Comparison of ENCODE assay signal across 10 cellular contexts in genomic region chr4:186685744-186686143, GRCh38. TPM values are rescaled to one million over a fixed set of nuclear protein-coding genes. Genes with fewer than 3 reads are reported as not detected.
DNase-seq lines count a peak whose midpoint lies in the region; ATAC-seq, FAIRE-seq and TF ChIP-seq lines count a peak whose summit lies in the region.
"Had no signal": no experiment of that assay in that cellular context is flagged by ENCODE, and none has a peak within 500 bp of the region (broad histone marks: within the 10 kb centered on the region; RNA-seq: fewer than 3 reads in every experiment).

No MANE protein-coding gene starts in this region.

- H3K27ac Mint-ChIP-seq in activated CD8-positive, alpha-beta memory T cell treated with anti-CD3 and anti-CD28 coated beads, Interleukin-2, amount 10 ng/mL, durations not matched to agents 7 days and 5 days, result no peak overlapping the region
- H3K27ac Mint-ChIP-seq: B cell had no signal

- no peak overlapping the region for H2AFZ ChIP-seq in IMR-90 (replicated peaks; ENCODE audit: low read length, poor library complexity)
- H2AFZ ChIP-seq in H1 (ENCODE audit: low read length), result no peak overlapping the region

- H3K4ac ChIP-seq in IMR-90 (ENCODE audit: low read depth, low read length), result peak overlapping the region; percentile 17; the same call in 1 of the 2 replicates
- H3K4ac ChIP-seq in H1 (replicated peaks; ENCODE audit: insufficient read length, low read depth, low read length), result no peak overlapping the region

- H2BK15ac ChIP-seq in IMR-90 (ENCODE audit: low read depth, low read length), result no peak overlapping the region
- H2BK15ac ChIP-seq in H1 (ENCODE audit: low read length), result no peak overlapping the region

- in situ Hi-C loops in IMR-90 (cut with MboI; ENCODE audit: low sequenced_read_pairs), result no loop called here

- peaks cover 2 to 63% of the 10 kb centered on the region in 2 experiments for H3K79me1 ChIP-seq in IMR-90 (ENCODE audit: low read depth in 1 of 2, low read length in 2 of 2)
- H3K79me1 ChIP-seq in H1 (ENCODE audit: low read depth, low read length), result peaks cover 7% of the 10 kb centered on the region; the same call in 1 of the 2 replicates

- H4K91ac ChIP-seq in IMR-90 (ENCODE audit: insufficient read depth, low read depth, low read length) (no peak overlapping the region), H1 (replicated peaks; ENCODE audit: insufficient read length, low read length) (no peak overlapping the region)

- H3K23ac ChIP-seq in IMR-90 (ENCODE audit: low read depth, low read length), result peak overlapping the region; percentile 5; the same call in 1 of the 2 replicates
- no peak overlapping the region for H3K23ac ChIP-seq in H1 (ENCODE audit: insufficient read length)

- H4K8ac ChIP-seq in IMR-90 (ENCODE audit: low read depth in 2 of 2, low read length in 2 of 2), result peak overlapping the region in 1 of 2 experiments; percentile 56; a peak in 2 of 4 replicates
- no peak overlapping the region for H4K8ac ChIP-seq in H1 (ENCODE audit: extremely low read depth, insufficient read depth, low read length)

- H3K4me3 Mint-ChIP-seq in activated CD8-positive, alpha-beta memory T cell treated with anti-CD3 and anti-CD28 coated beads, Interleukin-2, amount 10 ng/mL, durations not matched to agents 7 days and 5 days, result no peak overlapping the region
- H3K4me3 Mint-ChIP-seq: B cell had no signal

- no peaks in the 10 kb centered on the region for H3K27me3 Mint-ChIP-seq in activated CD8-positive, alpha-beta memory T cell treated with anti-CD3 and anti-CD28 coated beads, Interleukin-2, amount 10 ng/mL, durations not matched to agents 7 days and 5 days
- H3K27me3 Mint-ChIP-seq: B cell had no signal

- no TSS peak for BruUV-seq in IMR-90 (replicated peaks; lab: Mats Ljungman, UMichigan)

- FAIRE-seq in A549 (lab: Jason Lieb, UNC), result no peak
- no peak for FAIRE-seq in H1 (lab: Jason Lieb, UNC)

- H3K9ac ChIP-seq in IMR-90 (ENCODE audit: low read depth, low read length), result no peak overlapping the region
- no peak overlapping the region for H3K9ac ChIP-seq in H1 (replicated peaks in 1 of 4; ENCODE audit: extremely low read depth in 1 of 4, low read depth in 3 of 4, low read length in 3 of 4)

- H2BK5ac ChIP-seq in IMR-90 (ENCODE audit: low read depth, low read length, poor library complexity, severe bottlenecking) (peak overlapping the region; percentile 79), H1 (ENCODE audit: low read depth, low read length) (no peak overlapping the region)

- ATAC-seq in A549, result peak; percentile 81 to 82
- ATAC-seq in IMR-90 (ENCODE audit: low read depth), result peak; percentile 81
- peak; percentile 29 for ATAC-seq in left lobe of liver
- no peak for ATAC-seq in GM21717 (IDR thresholded peaks at IDR 0.05; ENCODE audit: unreplicated experiment)
- no peak for ATAC-seq in activated CD8-positive, alpha-beta memory T cell treated with anti-CD3 and anti-CD28 coated beads, Interleukin-2, amount 10 ng/mL, durations not matched to agents 7 days and 5 days

- no peak overlapping the region for H2AK5ac ChIP-seq in IMR-90 (ENCODE audit: low read depth, low read length)
- H2AK5ac ChIP-seq in H1 (ENCODE audit: low read depth, low read length), result no peak overlapping the region

- TF ChIP-seq POLR2A in A549 (IDR thresholded peaks at IDR 0.05; ENCODE audit: low read length) (no peak), IMR-90 (IDR thresholded peaks at IDR 0.05; ENCODE audit: low read depth, low read length) (no peak; the same call in 1 of the 2 replicates), H1 (IDR thresholded peaks at IDR 0.05; ENCODE audit: control extremely low read depth in 1 of 2, low read depth in 2 of 2, low read length in 2 of 2) (no peak)

- POLR2A ChIA-PET in A549 (lab: Yijun Ruan, JAX), result interaction anchor here (0.5 to 0.6 kb wide), 3 partner anchors 31 to 88 kb away, joined by 3 read pairs; no protein-coding TSS in a partner anchor
- POLR2A ChIA-PET in IMR-90 (lab: Charles Lee; ENCODE audit: unreplicated experiment), result no interaction called here
- POLR2A ChIA-PET in H1 (lab: Charles Lee; ENCODE audit: partially characterized antibody), result interaction anchor here (0.7 to 1.1 kb wide), 3 partner anchors 30 to 41 kb away, joined by 3 to 7 read pairs (median 4); partner anchors contain the start of gene FAT1

- H3K4me1 ChIP-seq in A549, result peaks cover 86% of the 10 kb centered on the region
- H3K4me1 ChIP-seq in IMR-90 (ENCODE audit: control insufficient read depth, insufficient read depth, low read length), result peaks cover 30% of the 10 kb centered on the region
- H3K4me1 ChIP-seq in H1 (replicated peaks in 1 of 4; ENCODE audit: control insufficient read depth in 3 of 4, insufficient read depth in 4 of 4, low read length in 3 of 4), result peaks cover 2 to 48% (median 33%) of the 10 kb centered on the region in 4 experiments

- H3K56ac ChIP-seq in IMR-90 (ENCODE audit: extremely low read depth, insufficient read depth, low read length) (peak overlapping the region; percentile 24; the same call in 1 of the 2 replicates), H1 (replicated peaks; ENCODE audit: insufficient read length, low read depth, low read length) (no peak overlapping the region)

- H3K4me2 ChIP-seq in A549 (peak overlapping the region; percentile 88), IMR-90 (ENCODE audit: low read depth, low read length) (peak overlapping the region; percentile 93), H1 (ENCODE audit: insufficient read depth in 1 of 2, low read depth in 2 of 2, low read length in 2 of 2) (peak overlapping the region; percentile 27 to 64; a peak in 2 of 4 replicates)

- TF ChIP-seq EP300 in A549 (IDR thresholded peaks at IDR 0.05) (no peak; a peak in 1 of 5 replicates), H1 (IDR thresholded peaks at IDR 0.05; ENCODE audit: borderline replicate concordance in 1 of 2, low read depth in 2 of 2, low read length in 2 of 2) (no peak)

- TF ChIP-seq RAD21 in A549 (conservative IDR thresholded peaks at IDR 0.05 in 1 of 2, IDR thresholded peaks at IDR 0.05 in 1 of 2) (no peak), IMR-90 (IDR thresholded peaks at IDR 0.05; ENCODE audit: low read length) (no peak), H1 (IDR thresholded peaks at IDR 0.05 in 1 of 2, conservative IDR thresholded peaks at IDR 0.05 in 1 of 2; ENCODE audit: low read depth in 2 of 2, low read length in 2 of 2) (no peak)

- no peaks in the 10 kb centered on the region for H3K4me1 Mint-ChIP-seq in activated CD8-positive, alpha-beta memory T cell treated with anti-CD3 and anti-CD28 coated beads, Interleukin-2, amount 10 ng/mL, durations not matched to agents 7 days and 5 days
- H3K4me1 Mint-ChIP-seq: B cell had no signal

- H2BK120ac ChIP-seq in IMR-90 (ENCODE audit: low read depth, low read length) (no peak overlapping the region), H1 (replicated peaks; ENCODE audit: low read depth, low read length) (no peak overlapping the region)

- H3K14ac ChIP-seq in IMR-90 (replicated peaks; ENCODE audit: low read depth, low read length), result no peak overlapping the region
- H3K14ac ChIP-seq in H1 (ENCODE audit: insufficient read length), result no peak overlapping the region

- TF ChIP-seq CTCF in A549 (IDR thresholded peaks at IDR 0.05) (no peak), IMR-90 (conservative IDR thresholded peaks at IDR 0.05; ENCODE audit: low read depth, low read length) (no peak), H1 (IDR thresholded peaks at IDR 0.05; ENCODE audit: control extremely low read depth in 1 of 3, insufficient read depth in 1 of 3, low read depth in 1 of 3, low read length in 3 of 3) (no peak)

- H2BK20ac ChIP-seq in IMR-90 (ENCODE audit: low read depth, low read length) (no peak overlapping the region; the same call in 1 of the 2 replicates), H1 (ENCODE audit: low read length) (no peak overlapping the region)

- H3K9me3 ChIP-seq in A549, result no peaks in the 10 kb centered on the region
- H3K9me3 ChIP-seq in IMR-90 (ENCODE audit: control insufficient read depth, insufficient read depth, low read length), result no peaks in the 10 kb centered on the region
- H3K9me3 ChIP-seq in H1 (ENCODE audit: insufficient read depth in 2 of 2, low read depth in 1 of 2, low read length in 1 of 2), result no peaks in the 10 kb centered on the region

- DNase-seq in A549 (ENCODE audit: low read depth in 1 of 2, low spot score in 1 of 2) (peak; percentile 31 to 73), IMR-90 (peak; percentile 92), H1 (ENCODE audit: low read depth in 1 of 2, low spot score in 2 of 2) (no peak), left lobe of liver (ENCODE audit: low spot score) (no peak), NCI-H2227 (lab: John Stamatoyannopoulos, UW; ENCODE audit: unreplicated experiment) (no peak)
- no peak for DNase-seq in stimulated activated CD8-positive, alpha-beta memory T cell treated with anti-CD3 and anti-CD28 coated beads, Interleukin-4, amount 100 ng/mL, for 48 hours
- no peak for DNase-seq in activated CD8-positive, alpha-beta memory T cell treated with anti-CD3 and anti-CD28 coated beads, Interleukin-2, amount 10 ng/mL, durations not matched to agents 7 days and 5 days
- DNase-seq: OCI-M1 had no signal

- H3K4me3 ChIP-seq in A549 (peak overlapping the region; percentile 22; the same call in 2 of the 3 replicates), IMR-90 (ENCODE audit: insufficient read depth, low read depth, low read length) (no peak overlapping the region), H1 (ENCODE audit: extremely low read depth in 1 of 4, insufficient read depth in 2 of 4, low read depth in 3 of 4, low read length in 4 of 4) (0 out of 8 replicates have a peak overlapping the region, but pooled peaks of 1 of the 4 experiments have one; percentile 1)

- CTCF ChIA-PET in A549 (lab: Yijun Ruan, JAX) (interaction anchor here (1.0 to 2.3 kb wide), 5 partner anchors 9 to 547 kb away, joined by 3 to 5 read pairs (median 3); partner anchors contain the start of gene FAT1), IMR-90 (lab: Yijun Ruan, JAX) (interaction anchor here (0.7 kb wide), 1 partner anchor 71 kb away, joined by 6 read pairs; no protein-coding TSS in a partner anchor), H1 (lab: Charles Lee; ENCODE audit: partially characterized antibody) (interaction anchor here (0.6 to 1.3 kb wide), 3 partner anchors 9 to 847 kb away, joined by 4 to 5 read pairs (median 4); no protein-coding TSS in a partner anchor)
- CTCF ChIA-PET in activated CD8-positive, alpha-beta memory T cell treated with anti-CD3 and anti-CD28 coated beads, Interleukin-2, amount 10 ng/mL, durations not matched to agents 7 days and 5 days (lab: Charles Lee), result no interaction called here

- no peaks in the 10 kb centered on the region for H3K23me2 ChIP-seq in H1 (ENCODE audit: low read depth, low read length)

- H3K27ac ChIP-seq in A549 (peak overlapping the region; percentile 77 to 91), IMR-90 (ENCODE audit: insufficient read depth, low read length) (peak overlapping the region; percentile 29; the same call in 1 of the 2 replicates), H1 (ENCODE audit: low read depth, low read length) (no peak overlapping the region)

- peaks cover 17% of the 10 kb centered on the region for H3K9me1 ChIP-seq in IMR-90 (ENCODE audit: insufficient read depth, low read length)

- peaks cover 3 to 83% of the 10 kb centered on the region in 2 experiments; a peak in 3 of 4 replicates for H3K79me2 ChIP-seq in H1 (ENCODE audit: control insufficient read depth in 1 of 2, insufficient read depth in 2 of 2, low read length in 2 of 2)

- H3K18ac ChIP-seq in IMR-90 (ENCODE audit: low read depth, low read length) (peak overlapping the region; percentile 73; the same call in 1 of the 2 replicates), H1 (ENCODE audit: extremely low read depth, low read length) (peak overlapping the region; percentile 10; the same call in 1 of the 2 replicates)

- H3K36me3 ChIP-seq in IMR-90 (ENCODE audit: control insufficient read depth, insufficient read depth, low read length) (peaks cover 31% of the 10 kb centered on the region), H1 (ENCODE audit: control insufficient read depth in 2 of 4, insufficient read depth in 4 of 4, low read length in 3 of 4) (peaks cover 0 to 10% (median 0%) of the 10 kb centered on the region in 4 experiments; a peak in 1 of 8 replicates)

- intact Hi-C loops in IMR-90 (cut with micrococcal nuclease), result no loop called here

- peaks cover 83% of the 10 kb centered on the region for H4K20me1 ChIP-seq in IMR-90 (ENCODE audit: insufficient read depth, low read length)
- H4K20me1 ChIP-seq in H1 (replicated peaks in 1 of 2; ENCODE audit: control insufficient read depth in 1 of 2, insufficient read depth in 2 of 2, low read length in 2 of 2), result no peaks in the 10 kb centered on the region

- no peak overlapping the region for H2BK12ac ChIP-seq in H1 (ENCODE audit: low read depth, low read length)

- WGBS in A549 (ENCODE audit: missing lambda C conversion rate), result 2% methylated on average over 3 of the region's 3 CpGs
- no CpG with 5 or more reads among the region's 3 CpGs for WGBS in IMR-90 (ENCODE audit: extremely low coverage in 2 of 2, insufficient read length in 1 of 2), 2 experiments
- 60% methylated on average over 3 of the region's 3 CpGs; no CpG with 5 or more reads in 1 of the 2 experiments for WGBS in H1 (ENCODE audit: extremely low coverage in 1 of 2, insufficient coverage in 1 of 2, insufficient read length in 1 of 2, insufficient replicate concordance in 2 of 2, low coverage in 1 of 2, low lambda C conversion rate in 2 of 2, missing lambda C conversion rate in 1 of 2), 2 experiments

- H2AK9ac ChIP-seq in IMR-90 (replicated peaks; ENCODE audit: low read depth, low read length, poor library complexity), result no peak overlapping the region

- H3K9me3 Mint-ChIP-seq in activated CD8-positive, alpha-beta memory T cell treated with anti-CD3 and anti-CD28 coated beads, Interleukin-2, amount 10 ng/mL, durations not matched to agents 7 days and 5 days (ENCODE audit: low read depth), result peaks cover 9% of the 10 kb centered on the region

- H3K36me3 Mint-ChIP-seq in activated CD8-positive, alpha-beta memory T cell treated with anti-CD3 and anti-CD28 coated beads, Interleukin-2, amount 10 ng/mL, durations not matched to agents 7 days and 5 days, result no peaks in the 10 kb centered on the region

- dilution Hi-C loops in IMR-90 (cut with HindIII; ENCODE audit: low sequenced_read_pairs, unreplicated experiment), result no loop called here

- no peak overlapping the region for H4K5ac ChIP-seq in IMR-90 (ENCODE audit: low read depth, low read length)
- no peak overlapping the region for H4K5ac ChIP-seq in H1 (ENCODE audit: insufficient read length, low read depth, low read length)

- no peaks in the 10 kb centered on the region for H3K27me3 ChIP-seq in IMR-90 (ENCODE audit: control insufficient read depth, insufficient read depth, low read length)
- H3K27me3 ChIP-seq in H1 (replicated peaks in 1 of 4; ENCODE audit: control insufficient read depth in 3 of 4, extremely low read depth in 1 of 4, insufficient read depth in 3 of 4, low read length in 3 of 4), result no peaks in the 10 kb centered on the region

RNA-seq across cellular contexts. Expression of gene FAT1, which starts 37.9 kb away (rescaled TPM):
- polyA plus RNA-seq in A549 (2011; rRNA removed), result 177 and 225 TPM in 2 replicates
- polyA plus RNA-seq in A549 (2012; cell fraction: cytosol; rRNA removed), result 57.1 and 63.7 TPM in 2 replicates
- polyA plus RNA-seq in A549 (2012; cell fraction: nucleus; rRNA removed), result 201 and 278 TPM in 2 replicates
- polyA plus RNA-seq in A549 (2017; fragmentation: RNase III; extraction: RNeasy Plus Mini Kit Qiagen cat#74134 plus additional on column Dnase treatment), result 62.2 to 68.5 TPM (median 62.8 TPM) in 3 replicates
- 1,227 and 1,657 TPM in 2 replicates for polyA minus RNA-seq in A549 (2011; rRNA and poly(A)+ RNA removed)
- 464 and 519 TPM in 2 replicates for total RNA-seq in IMR-90 (2012; rRNA removed)
- polyA plus RNA-seq in IMR-90 (2012; rRNA removed), result 156 and 171 TPM in 2 replicates
- 126 and 202 TPM in 2 replicates for polyA plus RNA-seq in IMR-90 (2012; cell fraction: cytosol; rRNA removed)
- polyA plus RNA-seq in IMR-90 (2012; cell fraction: nucleus; rRNA removed; ENCODE audit: low replicate concordance), result 206 and 325 TPM in 2 replicates
- total RNA-seq in H1 (2021; fragmentation: NEBNext Ultra II Directional; extraction: Animal tissue kit (Norgen Biotek cat#: 25700)), result 137 and 144 TPM in 2 replicates
- 84.0 and 94.4 TPM in 2 replicates for polyA plus RNA-seq in H1 (2011; rRNA removed)
- polyA plus RNA-seq in H1 (2011; cell fraction: cytosol; rRNA removed), result 74.4 TPM
- 371 TPM for polyA plus RNA-seq in H1 (2011; cell fraction: nucleus; rRNA removed)
- polyA plus RNA-seq in H1 (2012, experiment 1 of 2), result 73.7 to 125 TPM (median 95.6 TPM) in 4 replicates
- 10.8 TPM for polyA plus RNA-seq in H1 (2012, experiment 2 of 2)
- 93.1 TPM for polyA plus RNA-seq in H1 (2013, experiment 1 of 2)
- polyA plus RNA-seq in H1 (2013, experiment 2 of 2), result 69.3 TPM
- 977 and 1,176 TPM in 2 replicates for polyA minus RNA-seq in H1 (2011; rRNA and poly(A)+ RNA removed)
- polyA minus RNA-seq in H1 (2011; cell fraction: cytosol; rRNA and poly(A)+ RNA removed), result 243 TPM
- 409 TPM for polyA minus RNA-seq in H1 (2011; cell fraction: nucleus; rRNA and poly(A)+ RNA removed)
- 33.4 TPM for total RNA-seq in left lobe of liver
- total RNA-seq in activated CD8-positive, alpha-beta memory T cell treated with anti-CD3 and anti-CD28 coated beads, Interleukin-2, amount 10 ng/mL, durations not matched to agents 7 days and 5 days, result under 1 TPM in 1 of 2 experiments, not detected in 1; 0.05 TPM

Comparison
In these comparisons a context has a peak if more than half of its experiments do, and no peak if none do; other contexts are left out.
1. ATAC-seq: peak in A549 (2 of 2), IMR-90 (single experiment) and left lobe of liver (single experiment); none in GM21717 (single experiment) and activated CD8-positive, alpha-beta memory T cell treated with anti-CD3 and anti-CD28 coated beads, Interleukin-2, amount 10 ng/mL, durations not matched to agents 7 days and 5 days (single experiment).
2. DNase-seq: peak in A549 (2 of 2) and IMR-90 (single experiment); none in H1 (0 of 2), left lobe of liver (single experiment), stimulated activated CD8-positive, alpha-beta memory T cell treated with anti-CD3 and anti-CD28 coated beads, Interleukin-4, amount 100 ng/mL, for 48 hours (single experiment), activated CD8-positive, alpha-beta memory T cell treated with anti-CD3 and anti-CD28 coated beads, Interleukin-2, amount 10 ng/mL, durations not matched to agents 7 days and 5 days (single experiment) and NCI-H2227 (single experiment).
3. RNA of gene FAT1, which starts 37.9 kb away (total RNA-seq): 464 to 519 TPM in IMR-90, 137 to 144 TPM in H1 and 33.4 TPM in left lobe of liver (single experiment); 0.05 TPM in activated CD8-positive, alpha-beta memory T cell treated with anti-CD3 and anti-CD28 coated beads, Interleukin-2, amount 10 ng/mL, durations not matched to agents 7 days and 5 days; every median in the first group is over 10 times any median in the second.
4. Of the 18 proteins assayed by ChIP-seq in both H1 and A549: peak only in H1: none; only in A549: MAFK; in both: none; in neither: 16; mixed calls (peak in some experiments, not most) for 1.
5. Peak in every context shown above with its lines, with median percentiles within 50 percentile points of each other: H3K4me2 ChIP-seq.